In genomic region chr11:86201371-86201770, GRCh38 we compare ENCODE assay signal across 8 cellular contexts.
"Had no signal": no experiment of that assay in that cellular context is flagged by ENCODE, and none has a peak within 500 bp of the region (broad histone marks: within the 10 kb centered on the region; RNA-seq: fewer than 3 reads in every experiment).

No MANE protein-coding gene starts in this region.

- DNase-seq: activated CD4-positive, alpha-beta T cell treated with anti-CD3 and anti-CD28 coated beads for 1 hour; activated gamma-delta T cell treated with Interleukin-2 at 50 U/mL for 16 hours; activated naive CD8-positive, alpha-beta T cell treated with anti-CD3 and anti-CD28 coated beads for 36 hours; right cardiac atrium; stimulated activated CD4-positive, alpha-beta T cell treated with anti-CD3 and anti-CD28 coated beads, Interleukin-2, amount 100 ng/mL, for 24 hours; substantia nigra; T1000; trophoblast cell had no signal
